ENCODE assay signal across 1 cellular context in genomic region chr19:4303778-4304508, GRCh38.
TF ChIP-seq lines count a peak whose summit lies in the region.

No MANE protein-coding gene starts in this region.

TF ChIP-seq in A549, 52 proteins besides CTCF, POLR2A, EP300 and RAD21 (continued from another document):
- no peak for TF ChIP-seq NFE2L2 (conservative IDR thresholded peaks at IDR 0.05; ENCODE audit: low read length)
- TF ChIP-seq ZC3H11A (IDR thresholded peaks at IDR 0.05) = no peak
